ENCODE assay signal across 19 cellular contexts in the genomic region with DNA sequence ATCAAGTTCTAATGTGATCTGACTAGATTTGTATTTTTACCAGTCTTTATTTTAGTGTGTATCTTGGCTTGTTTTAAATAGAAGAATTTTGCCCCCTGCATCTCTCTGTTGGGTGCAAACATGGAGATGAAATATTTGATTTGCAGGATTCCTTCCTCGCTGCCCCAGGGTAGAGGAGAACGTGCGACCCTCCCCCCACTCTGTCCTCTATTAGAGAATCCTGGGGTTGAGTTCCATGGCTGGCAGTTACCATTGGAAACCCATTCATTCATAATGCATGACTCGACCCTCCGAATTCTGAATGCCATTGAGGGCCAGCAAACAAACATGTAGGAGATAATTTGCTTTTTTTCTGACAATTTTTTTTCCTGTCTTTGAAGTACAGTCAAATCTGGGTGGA. TPM values are rescaled to one million over a fixed set of nuclear protein-coding genes. Genes with fewer than 3 reads are reported as not detected.
DNase-seq lines count a peak whose midpoint lies in the region; ATAC-seq, FAIRE-seq and TF ChIP-seq lines count a peak whose summit lies in the region.
"Had no signal": no experiment of that assay in that cellular context is flagged by ENCODE, and none has a peak within 500 bp of the region (broad histone marks: within the 10 kb centered on the region; RNA-seq: fewer than 3 reads in every experiment).

No MANE protein-coding gene starts in this region.

- no peaks in the 10 kb centered on the region for H3K36me3 Mint-ChIP-seq in activated CD8-positive, alpha-beta T cell treated with anti-CD3 and anti-CD28 coated beads, Interleukin-2, amount 10 ng/mL, durations not matched to agents 7 days and 5 days (ENCODE audit: low read depth)
- H3K36me3 Mint-ChIP-seq in activated CD8-positive, alpha-beta T cell treated with anti-CD3 and anti-CD28 coated beads for 36 hours (ENCODE audit: low read depth): no peaks in the 10 kb centered on the region
- peaks cover 5% of the 10 kb centered on the region for H3K36me3 Mint-ChIP-seq in astrocyte (ENCODE audit: low read depth, unreplicated experiment)
- H3K36me3 Mint-ChIP-seq in naive thymus-derived CD4-positive, alpha-beta T cell: peaks cover 0 to 9% (median 6%) of the 10 kb centered on the region in 5 donors

- H3K4me1 Mint-ChIP-seq in activated CD8-positive, alpha-beta T cell treated with anti-CD3 and anti-CD28 coated beads, Interleukin-2, amount 10 ng/mL, durations not matched to agents 7 days and 5 days (ENCODE audit: low read depth): no peaks in the 10 kb centered on the region
- H3K4me1 Mint-ChIP-seq in activated CD8-positive, alpha-beta T cell treated with anti-CD3 and anti-CD28 coated beads for 36 hours (ENCODE audit: low read depth): no peaks in the 10 kb centered on the region
- peaks cover 10% of the 10 kb centered on the region for H3K4me1 Mint-ChIP-seq in astrocyte (ENCODE audit: low read depth, unreplicated experiment)
- peaks cover 0 to 4% (median 0%) of the 10 kb centered on the region in 7 donors for H3K4me1 Mint-ChIP-seq in naive thymus-derived CD4-positive, alpha-beta T cell

- POLR2A ChIA-PET in activated CD8-positive, alpha-beta T cell treated with anti-CD3 and anti-CD28 coated beads, Interleukin-2, amount 10 ng/mL, durations not matched to agents 7 days and 5 days (lab: Charles Lee): no interaction called here
- POLR2A ChIA-PET in activated CD8-positive, alpha-beta T cell treated with anti-CD3 and anti-CD28 coated beads for 36 hours (lab: Charles Lee): interaction anchor here (0.5 to 1.1 kb wide), 3 partner anchors 9 to 793 kb away, joined by 3 read pairs; no protein-coding TSS in a partner anchor
- POLR2A ChIA-PET in naive thymus-derived CD4-positive, alpha-beta T cell (lab: Charles Lee): no interaction called here

- H3K9me3 ChIP-seq in astrocyte (ENCODE audit: insufficient read depth, low read depth, low read length): no peaks in the 10 kb centered on the region
- no peaks in the 10 kb centered on the region for H3K9me3 ChIP-seq in naive thymus-derived CD4-positive, alpha-beta T cell (ENCODE audit: control insufficient read depth in 2 of 3, low read length in 3 of 3)
- H3K9me3 ChIP-seq: esophagus muscularis mucosa had no signal

- peak overlapping the region; percentile 91 for H3K4me2 ChIP-seq in astrocyte (ENCODE audit: low read length)

- H2AFZ ChIP-seq in astrocyte (ENCODE audit: low read depth, low read length): no peak overlapping the region

- DNase-seq in activated CD8-positive, alpha-beta T cell treated with anti-CD3 and anti-CD28 coated beads, Interleukin-2, amount 10 ng/mL, durations not matched to agents 7 days and 5 days: peak; percentile 11
- DNase-seq in activated CD8-positive, alpha-beta T cell treated with anti-CD3 and anti-CD28 coated beads for 36 hours: no peak
- DNase-seq in astrocyte (ENCODE audit: low read depth) (no peak), Right ventricle myocardium superior (no peak)
- no peak for DNase-seq in naive thymus-derived CD4-positive, alpha-beta T cell
- DNase-seq: activated CD8-positive, alpha-beta memory T cell treated with anti-CD3 and anti-CD28 coated beads for 24 hours; activated effector memory CD4-positive, alpha-beta T cell treated with Interleukin-2 at 50 U/mL for 16 hours; Kasumi-1; left ventricle myocardium superior; naive thymus-derived CD8-positive, alpha-beta T cell; NCI-H2029 treated with DMSO at 0.1 percent for 48 hours; OCI-M1; stimulated activated CD4-positive, alpha-beta T cell treated with anti-CD3 and anti-CD28 coated beads, Interleukin-2, amount 100 ng/mL, for 24 hours had no signal

- peaks cover 5% of the 10 kb centered on the region for H3K79me2 ChIP-seq in astrocyte (ENCODE audit: insufficient read depth, low read length)

- no peak overlapping the region for H3K27ac ChIP-seq in astrocyte (ENCODE audit: low read depth, low read length)
- H3K27ac ChIP-seq in layer of hippocampus (ENCODE audit: low read depth, low read length): peak overlapping the region; percentile 22
- H3K27ac ChIP-seq in naive thymus-derived CD4-positive, alpha-beta T cell (ENCODE audit: low read depth, low read length): no peak overlapping the region
- H3K27ac ChIP-seq: coronary artery, right atrium auricular region had no signal

- H3K4me1 ChIP-seq in astrocyte (ENCODE audit: insufficient read depth, low read length): peaks cover 8% of the 10 kb centered on the region
- peaks cover 0 to 4% of the 10 kb centered on the region in 2 donors for H3K4me1 ChIP-seq in naive thymus-derived CD4-positive, alpha-beta T cell (ENCODE audit: control insufficient read depth in 2 of 2, insufficient read depth in 2 of 2, low read length in 2 of 2)

- CTCF ChIA-PET in activated CD8-positive, alpha-beta T cell treated with anti-CD3 and anti-CD28 coated beads, Interleukin-2, amount 10 ng/mL, durations not matched to agents 7 days and 5 days (lab: Charles Lee): interaction anchor here (1.0 to 1.2 kb wide), 2 partner anchors 19 to 35 kb away, joined by 3 read pairs; no protein-coding TSS in a partner anchor
- CTCF ChIA-PET in activated CD8-positive, alpha-beta T cell treated with anti-CD3 and anti-CD28 coated beads for 36 hours (lab: Charles Lee): interaction anchor here (1.4 to 1.5 kb wide), 2 partner anchors 174 to 385 kb away, joined by 3 to 4 read pairs; no protein-coding TSS in a partner anchor
- CTCF ChIA-PET in naive thymus-derived CD4-positive, alpha-beta T cell (lab: Charles Lee): no interaction called here

- no peaks in the 10 kb centered on the region for H4K20me1 ChIP-seq in astrocyte (ENCODE audit: insufficient read depth, low read length)

- no peaks in the 10 kb centered on the region for H3K36me3 ChIP-seq in astrocyte (ENCODE audit: insufficient read depth, low read length)
- H3K36me3 ChIP-seq in naive thymus-derived CD4-positive, alpha-beta T cell (ENCODE audit: control insufficient read depth in 2 of 3, insufficient read depth in 3 of 3, low read length in 3 of 3): no peaks in the 10 kb centered on the region
- H3K36me3 ChIP-seq: esophagus muscularis mucosa, right atrium auricular region had no signal

- TF ChIP-seq CTCF in activated CD8-positive, alpha-beta T cell treated with anti-CD3 and anti-CD28 coated beads for 36 hours (IDR thresholded peaks at IDR 0.05): no peak
- no peak for TF ChIP-seq CTCF in astrocyte (IDR thresholded peaks at IDR 0.05; ENCODE audit: insufficient read depth, low read depth, low read length)

- FAIRE-seq in astrocyte (lab: Jason Lieb, UNC): no peak

- H3K9ac ChIP-seq in astrocyte (ENCODE audit: low read length): peak overlapping the region; percentile 60

- H3K27me3 ChIP-seq in astrocyte (ENCODE audit: insufficient read depth, low read length) (no peaks in the 10 kb centered on the region), layer of hippocampus (ENCODE audit: control insufficient read depth, insufficient read depth, low read length) (no peaks in the 10 kb centered on the region)
- peaks cover 0 to 5% of the 10 kb centered on the region in 2 donors for H3K27me3 ChIP-seq in naive thymus-derived CD4-positive, alpha-beta T cell (ENCODE audit: control insufficient read depth in 2 of 2, insufficient read depth in 2 of 2, low read length in 2 of 2)
- H3K27me3 ChIP-seq: esophagus muscularis mucosa, right atrium auricular region had no signal

- peaks cover 5% of the 10 kb centered on the region for H3K9me3 Mint-ChIP-seq in activated CD8-positive, alpha-beta T cell treated with anti-CD3 and anti-CD28 coated beads, Interleukin-2, amount 10 ng/mL, durations not matched to agents 7 days and 5 days (ENCODE audit: insufficient read depth)
- no peaks in the 10 kb centered on the region for H3K9me3 Mint-ChIP-seq in activated CD8-positive, alpha-beta T cell treated with anti-CD3 and anti-CD28 coated beads for 36 hours
- no peaks in the 10 kb centered on the region for H3K9me3 Mint-ChIP-seq in astrocyte (ENCODE audit: unreplicated experiment)
- H3K9me3 Mint-ChIP-seq in naive thymus-derived CD4-positive, alpha-beta T cell: peaks cover 0 to 14% (median 2%) of the 10 kb centered on the region in 11 donors

- intact Hi-C loops in activated CD8-positive, alpha-beta T cell treated with anti-CD3 and anti-CD28 coated beads for 36 hours (cut with micrococcal nuclease): no loop called here
- intact Hi-C loops in Right ventricle myocardium superior (cut with DNase I): no loop called here
- intact Hi-C loops in naive thymus-derived CD4-positive, alpha-beta T cell (cut with micrococcal nuclease): no loop called here

- no peak overlapping the region for H3K27ac Mint-ChIP-seq in activated CD8-positive, alpha-beta T cell treated with anti-CD3 and anti-CD28 coated beads, Interleukin-2, amount 10 ng/mL, durations not matched to agents 7 days and 5 days
- no peak overlapping the region for H3K27ac Mint-ChIP-seq in activated CD8-positive, alpha-beta T cell treated with anti-CD3 and anti-CD28 coated beads for 36 hours
- no peak overlapping the region for H3K27ac Mint-ChIP-seq in astrocyte (ENCODE audit: unreplicated experiment)
- H3K27ac Mint-ChIP-seq in naive thymus-derived CD4-positive, alpha-beta T cell: no peak overlapping the region
- H3K27ac Mint-ChIP-seq: naive thymus-derived CD8-positive, alpha-beta T cell had no signal

- ATAC-seq in activated CD8-positive, alpha-beta T cell treated with anti-CD3 and anti-CD28 coated beads, Interleukin-2, amount 10 ng/mL, durations not matched to agents 7 days and 5 days: no peak
- ATAC-seq in activated CD8-positive, alpha-beta T cell treated with anti-CD3 and anti-CD28 coated beads for 36 hours: no peak
- ATAC-seq in HG02970 (IDR thresholded peaks at IDR 0.05; ENCODE audit: low FRiP score, unreplicated experiment) (no peak), GM21529 (IDR thresholded peaks at IDR 0.05; ENCODE audit: unreplicated experiment) (no peak), Right ventricle myocardium superior (ENCODE audit: poor library complexity) (no peak)
- no peak for ATAC-seq in naive thymus-derived CD4-positive, alpha-beta T cell
- ATAC-seq: left ventricle myocardium superior; naive thymus-derived CD8-positive, alpha-beta T cell had no signal

- H3K4me3 Mint-ChIP-seq in activated CD8-positive, alpha-beta T cell treated with anti-CD3 and anti-CD28 coated beads, Interleukin-2, amount 10 ng/mL, durations not matched to agents 7 days and 5 days: no peak overlapping the region
- no peak overlapping the region for H3K4me3 Mint-ChIP-seq in activated CD8-positive, alpha-beta T cell treated with anti-CD3 and anti-CD28 coated beads for 36 hours
- H3K4me3 Mint-ChIP-seq in astrocyte (ENCODE audit: unreplicated experiment): no peak overlapping the region
- H3K4me3 Mint-ChIP-seq in naive thymus-derived CD4-positive, alpha-beta T cell: no peak overlapping the region
- H3K4me3 Mint-ChIP-seq: naive thymus-derived CD8-positive, alpha-beta T cell had no signal

- H3K27me3 Mint-ChIP-seq in activated CD8-positive, alpha-beta T cell treated with anti-CD3 and anti-CD28 coated beads, Interleukin-2, amount 10 ng/mL, durations not matched to agents 7 days and 5 days (ENCODE audit: low read depth): peaks cover 21% of the 10 kb centered on the region
- H3K27me3 Mint-ChIP-seq in activated CD8-positive, alpha-beta T cell treated with anti-CD3 and anti-CD28 coated beads for 36 hours: peaks cover 8% of the 10 kb centered on the region
- no peaks in the 10 kb centered on the region for H3K27me3 Mint-ChIP-seq in astrocyte (ENCODE audit: low read depth, unreplicated experiment)
- peaks cover 0 to 29% (median 9%) of the 10 kb centered on the region in 5 donors for H3K27me3 Mint-ChIP-seq in naive thymus-derived CD4-positive, alpha-beta T cell

- peak overlapping the region; percentile 61 for H3K4me3 ChIP-seq in astrocyte (ENCODE audit: insufficient read depth, low read depth, low read length)
- no peak overlapping the region for H3K4me3 ChIP-seq in naive thymus-derived CD4-positive, alpha-beta T cell (ENCODE audit: low read length)
- H3K4me3 ChIP-seq: right atrium auricular region had no signal

RNA-seq across cellular contexts. Expression of a gene that starts 53.7 kb away (rescaled TPM):
- total RNA-seq in activated CD8-positive, alpha-beta T cell treated with anti-CD3 and anti-CD28 coated beads, Interleukin-2, amount 10 ng/mL, durations not matched to agents 7 days and 5 days: under 1 TPM; 0.13 to 0.18 TPM
- total RNA-seq in activated CD8-positive, alpha-beta T cell treated with anti-CD3 and anti-CD28 coated beads for 36 hours: 1 to 10 TPM in 1 of 2 experiments, under 1 TPM in 1; 0.63 to 1.4 TPM
- total RNA-seq in astrocyte: 46.4 and 51.8 TPM in 2 replicates
- 15.3 TPM for total RNA-seq in Right ventricle myocardium superior
- 1 to 10 TPM in 4 of 5 experiments, under 1 TPM in 1; 0.12 to 3.9 (median 2.3) TPM for total RNA-seq in naive thymus-derived CD4-positive, alpha-beta T cell
- 1 to 10 TPM in 1 of 2 donors, under 1 TPM in 1; 0.86 to 1.7 TPM for polyA plus RNA-seq in naive thymus-derived CD4-positive, alpha-beta T cell
